ENCODE assay signal across 6 cellular contexts in the genomic region with DNA sequence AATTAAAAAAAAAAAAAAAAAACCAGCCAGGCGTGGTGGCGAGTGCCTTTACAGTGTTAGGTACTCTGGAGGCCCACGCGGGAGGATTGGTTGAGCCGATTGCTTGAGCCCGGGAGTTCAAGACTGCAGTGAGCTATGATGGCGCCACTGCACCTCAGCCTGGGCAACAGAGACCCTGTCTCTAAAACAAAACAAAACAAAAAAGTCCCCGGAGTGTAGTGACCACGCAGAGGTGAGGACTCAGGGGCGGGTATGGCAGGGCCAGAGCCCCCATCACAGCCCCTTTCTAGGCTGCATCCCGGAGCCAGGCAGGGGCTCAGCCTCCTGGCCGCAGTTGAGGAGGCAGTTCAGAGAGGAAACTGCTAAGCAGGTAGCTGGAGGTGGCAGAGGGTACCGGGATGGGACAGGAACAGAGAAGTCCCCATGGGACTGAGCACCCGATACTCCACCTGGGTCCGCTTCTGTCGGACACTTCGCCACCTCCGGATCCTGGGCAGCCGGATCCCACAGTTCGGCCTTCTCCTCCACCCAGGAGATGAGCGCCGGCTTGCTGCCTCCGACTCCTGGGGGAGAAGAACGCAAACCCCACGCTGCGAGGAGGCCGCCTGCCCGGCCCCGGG. TPM values are rescaled to one million over a fixed set of nuclear protein-coding genes. Genes with fewer than 3 reads are reported as not detected.
DNase-seq lines count a peak whose midpoint lies in the region; ATAC-seq and TF ChIP-seq lines count a peak whose summit lies in the region.

No MANE protein-coding gene starts in this region.

- no peak for TF ChIP-seq CTCF in WTC11 (IDR thresholded peaks at IDR 0.05)

- CTCF ChIA-PET in WTC11 (lab: Charles Lee) = interaction anchor here (0.5 to 4.7 kb wide), 9 partner anchors 24 to 421 kb away, joined by 3 to 41 read pairs (median 11); a partner anchor contains a TSS

- H3K27me3 Mint-ChIP-seq in WTC11 (ENCODE audit: low read depth) = no peaks in the 10 kb centered on the region

- H3K27ac Mint-ChIP-seq in WTC11 = peak overlapping the region; percentile 36; the same call in 1 of the 2 replicates

- POLR2A ChIA-PET in WTC11 (lab: Charles Lee) = interaction anchor here (0.6 to 3.1 kb wide), 6 partner anchors 15 to 77 kb away, joined by 3 to 42 read pairs (median 4); a partner anchor contains a TSS

- H3K4me1 Mint-ChIP-seq in WTC11 = peaks cover 27% of the 10 kb centered on the region

- DNase-seq in stimulated activated CD4-positive, alpha-beta T cell treated with anti-CD3 and anti-CD28 coated beads, Interleukin-4, amount 100 ng/mL, for 1 hour = peak; percentile 28
- no peak for DNase-seq in stimulated activated CD4-positive, alpha-beta T cell treated with anti-CD3 and anti-CD28 coated beads, Interleukin-4, amount 100 ng/mL, for 4 hours
- DNase-seq in WTC11 (ENCODE audit: low spot score) = no peak
- peak in 1 of 2 donors; percentile 28 for DNase-seq in left colon
- DNase-seq in SKM-1 treated with dmso at 0.1 percent for 144 hours (lab: John Stamatoyannopoulos, UW; ENCODE audit: unreplicated experiment) = no peak
- DNase-seq in NCI-H1092 (lab: John Stamatoyannopoulos, UW) = no peak

- peak; percentile 5 for ATAC-seq in WTC11
- ATAC-seq in left colon = peak; percentile 22

- peaks cover 16% of the 10 kb centered on the region for H3K36me3 Mint-ChIP-seq in WTC11

- H3K4me3 Mint-ChIP-seq in WTC11 = peak overlapping the region; percentile 95

- intact Hi-C loops in left colon (cut with DNase I, micrococcal nuclease) = loop anchor here in 1 of 2 donors (10.0 kb wide), 1 partner anchor 89 kb away; a partner anchor contains a TSS

- no peaks in the 10 kb centered on the region for H3K9me3 Mint-ChIP-seq in WTC11

TF ChIP-seq in WTC11, 78 proteins besides CTCF, POLR2A, EP300 and RAD21:
- TF ChIP-seq GRHL2 (CRISPR knock-in tag; IDR thresholded peaks at IDR 0.05; ENCODE audit: insufficient replicate concordance, severe bottlenecking) = no peak
- TF ChIP-seq, protein P1, sequence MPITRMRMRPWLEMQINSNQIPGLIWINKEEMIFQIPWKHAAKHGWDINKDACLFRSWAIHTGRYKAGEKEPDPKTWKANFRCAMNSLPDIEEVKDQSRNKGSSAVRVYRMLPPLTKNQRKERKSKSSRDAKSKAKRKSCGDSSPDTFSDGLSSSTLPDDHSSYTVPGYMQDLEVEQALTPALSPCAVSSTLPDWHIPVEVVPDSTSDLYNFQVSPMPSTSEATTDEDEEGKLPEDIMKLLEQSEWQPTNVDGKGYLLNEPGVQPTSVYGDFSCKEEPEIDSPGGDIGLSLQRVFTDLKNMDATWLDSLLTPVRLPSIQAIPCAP (CRISPR knock-in tag; IDR thresholded peaks at IDR 0.05) = no peak
- no peak for TF ChIP-seq KAT7 (CRISPR knock-in tag; IDR thresholded peaks at IDR 0.05; ENCODE audit: borderline replicate concordance)

RNA-seq across cellular contexts. Expression of a gene that starts 0.8 kb away (rescaled TPM):
- 11.3 to 11.7 TPM (median 11.5 TPM) in 3 replicates for total RNA-seq in WTC11 (2021)
- 10 to 100 TPM in 1 of 2 donors, 1 to 10 TPM in 1; 9.8 to 11.7 TPM for total RNA-seq in left colon

RNA-seq across cellular contexts. Expression of a gene that starts 7.5 kb away (rescaled TPM):
- total RNA-seq in WTC11 (2021) = 35.9 to 43.0 TPM (median 42.4 TPM) in 3 replicates
- total RNA-seq in left colon = 10 to 100 TPM; 58.7 to 62.4 TPM

RNA-seq across cellular contexts. Expression of a gene that starts 24.3 kb away (rescaled TPM):
- total RNA-seq in WTC11 (2021) (9.0 to 10.4 TPM (median 9.1 TPM) in 3 replicates), left colon (10 to 100 TPM; 10.6 to 20.7 TPM)

RNA-seq across cellular contexts. Expression of a gene that starts 37.7 kb away (rescaled TPM):
- total RNA-seq in WTC11 (2021) (4.2 to 6.0 TPM (median 4.9 TPM) in 3 replicates), left colon (10 to 100 TPM; 16.6 to 24.4 TPM)

RNA-seq across cellular contexts. Expression of a gene that starts 51.6 kb away (rescaled TPM):
- total RNA-seq in WTC11 (2021) (15.4 to 16.5 TPM (median 16.0 TPM) in 3 replicates), left colon (10 to 100 TPM; 14.9 to 17.8 TPM)
